In the genomic region with DNA sequence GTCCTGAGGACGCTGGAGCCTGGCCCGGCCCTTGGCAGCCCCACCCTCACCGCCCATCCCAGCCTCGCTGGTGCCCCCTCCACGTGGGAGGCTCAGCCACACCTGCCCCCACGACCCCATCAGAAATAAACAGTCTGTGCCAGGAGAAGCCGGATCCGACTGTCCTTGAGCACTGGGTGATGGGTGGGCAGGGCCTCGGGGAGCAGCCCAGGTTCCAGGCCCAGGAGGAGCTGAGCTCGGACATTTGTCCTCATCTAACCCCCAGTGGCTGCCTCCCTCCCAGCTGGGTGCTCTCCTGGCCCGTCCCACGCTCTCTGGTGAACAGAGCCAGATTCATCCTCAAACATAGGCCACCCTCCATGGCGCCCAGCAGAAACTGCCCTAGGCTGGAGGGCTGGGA, we compare ENCODE assay signal across 25 cellular contexts. TPM values are rescaled to one million over a fixed set of nuclear protein-coding genes. Genes with fewer than 3 reads are reported as not detected.
"Had no signal": no experiment of that assay in that cellular context is flagged by ENCODE, and none has a peak within 500 bp of the region (broad histone marks: within the 10 kb centered on the region; RNA-seq: fewer than 3 reads in every experiment).

No MANE protein-coding gene starts in this region.

- H3K9me3 Mint-ChIP-seq: mesothelial cell of epicardium; naive B cell; natural killer cell; nephron progenitor cell; neural progenitor cell; stimulated activated naive CD8-positive, alpha-beta T cell treated with anti-CD3 and anti-CD28 coated beads, Interleukin-15, Interleukin-2, amounts not matched to agents 100 ng/mL and 50 ng/mL, for 24 hours; type B pancreatic cell had no signal

- H3K27ac Mint-ChIP-seq: mesothelial cell of epicardium; naive B cell; nephron progenitor cell; neural progenitor cell; progenitor cell of endocrine pancreas; stimulated activated naive CD8-positive, alpha-beta T cell treated with anti-CD3 and anti-CD28 coated beads, Interleukin-15, Interleukin-2, amounts not matched to agents 100 ng/mL and 50 ng/mL, for 24 hours; type B pancreatic cell had no signal

- H3K36me3 Mint-ChIP-seq: mesothelial cell of epicardium, naive B cell, natural killer cell, neural progenitor cell, type B pancreatic cell had no signal

- ATAC-seq: natural killer cell, right lobe of liver had no signal

- H3K9ac ChIP-seq: neural progenitor cell had no signal

- H3K4me1 ChIP-seq: right lobe of liver, uterus had no signal

- H2AFZ ChIP-seq: hepatocyte, neural progenitor cell had no signal

- DNase-seq: islet precursor cell; left ventricle myocardium inferior; mesendoderm; naive B cell; natural killer cell; nephron progenitor cell; ovary; right lobe of liver; stimulated activated CD4-positive, alpha-beta T cell treated with anti-CD3 and anti-CD28 coated beads, Interleukin-12 subunit alpha, Interleukin-12 subunit beta, amount 100 ng/mL, for 4 hours; stimulated activated CD4-positive, alpha-beta T cell treated with anti-CD3 and anti-CD28 coated beads, Interleukin-15, amount 100 ng/mL, for 24 hours; stimulated activated CD4-positive, alpha-beta T cell treated with anti-CD3 and anti-CD28 coated beads, Interleukin-2, amount 100 ng/mL, for 24 hours; stimulated activated CD4-positive, alpha-beta T cell treated with anti-CD3 and anti-CD28 coated beads, Interleukin-4, amount 100 ng/mL, for 1 hour; stimulated activated naive CD4-positive, alpha-beta T cell; tibial artery; uterus had no signal

- H3K27ac ChIP-seq: hepatocyte, left ventricle myocardium inferior, neural progenitor cell, ovary, right atrium auricular region, right lobe of liver, thoracic aorta, tibial artery, uterus had no signal

- H3K9me3 ChIP-seq: left ventricle myocardium inferior, ovary, right atrium auricular region, right lobe of liver, thoracic aorta, tibial artery, uterus had no signal

- H3K36me3 ChIP-seq: left ventricle myocardium inferior, neural progenitor cell, ovary, right atrium auricular region, right lobe of liver, thoracic aorta, tibial artery, uterus had no signal

- H3K27me3 ChIP-seq: hepatocyte, ovary, right atrium auricular region, right lobe of liver, uterus had no signal

- H3K4me3 ChIP-seq: hepatocyte, left ventricle myocardium inferior, lung, neural progenitor cell, ovary, right atrium auricular region, right lobe of liver, smooth muscle cell, thoracic aorta, tibial artery, uterus had no signal

- H3K4me1 Mint-ChIP-seq: naive B cell had no signal

- H3K4me2 ChIP-seq: hepatocyte, neural progenitor cell, smooth muscle cell had no signal

- H3K4me3 Mint-ChIP-seq: mesothelial cell of epicardium; naive B cell; natural killer cell; nephron progenitor cell; neural progenitor cell; stimulated activated naive CD8-positive, alpha-beta T cell treated with anti-CD3 and anti-CD28 coated beads, Interleukin-15, Interleukin-2, amounts not matched to agents 100 ng/mL and 50 ng/mL, for 24 hours; type B pancreatic cell had no signal

RNA-seq across cellular contexts. Expression of gene LCN12, which starts 20.7 kb away (rescaled TPM):
- polyA plus RNA-seq: smooth muscle cell had no signal
